Comparison of ENCODE assay signal across 8 cellular contexts in genomic region chr15:63374686-63375520, GRCh38.
DNase-seq lines count a peak whose midpoint lies in the region; ATAC-seq and TF ChIP-seq lines count a peak whose summit lies in the region.

No MANE protein-coding gene starts in this region.

- peaks cover 37% of the 10 kb centered on the region for H3K4me1 Mint-ChIP-seq in nephron

- H3K9me3 Mint-ChIP-seq in nephron, result no peaks in the 10 kb centered on the region

- DNase-seq in EH (ENCODE audit: low read depth) (peak; percentile 80), NCI-H82 treated with DMSO at 0.1 percent for 48 hours (lab: John Stamatoyannopoulos, UW; ENCODE audit: unreplicated experiment) (peak; percentile 36), choroid plexus epithelial cell (ENCODE audit: low read depth) (peak; percentile 86), NCI-H2081 (lab: John Stamatoyannopoulos, UW) (no peak), germinal center (ENCODE audit: low spot score) (no peak), NCI-H1930 (lab: John Stamatoyannopoulos, UW) (no peak)

- H3K27me3 Mint-ChIP-seq in nephron (ENCODE audit: low read depth), result peaks cover 27% of the 10 kb centered on the region

- H3K4me3 Mint-ChIP-seq in nephron, result peak overlapping the region in 1 of 3 experiments; percentile 0

- H3K27ac Mint-ChIP-seq in nephron, result peak overlapping the region; percentile 7 to 40 (median 33)

- no peak for TF ChIP-seq CTCF in choroid plexus epithelial cell (conservative IDR thresholded peaks at IDR 0.05; ENCODE audit: low read depth, low read length)
- no peak for TF ChIP-seq CTCF in nephron (IDR thresholded peaks at IDR 0.05; ENCODE audit: unreplicated experiment in 3 of 3)

- H3K36me3 Mint-ChIP-seq in nephron (ENCODE audit: low read depth), result no peaks in the 10 kb centered on the region

- H3K4me3 ChIP-seq in choroid plexus epithelial cell (ENCODE audit: low read depth, low read length), result no peak overlapping the region

- ATAC-seq in HG03045 (IDR thresholded peaks at IDR 0.05; ENCODE audit: unreplicated experiment), result no peak

Comparison
In these comparisons a context has a peak if more than half of its experiments do, and no peak if none do; other contexts are left out.
1. DNase-seq: peak in EH (single experiment), NCI-H82 treated with DMSO at 0.1 percent for 48 hours (single experiment) and choroid plexus epithelial cell (single experiment); none in NCI-H2081 (0 of 2), germinal center (single experiment) and NCI-H1930 (0 of 2).